In genomic region chr14:84708865-84709264, GRCh38 we compare ENCODE assay signal across 27 cellular contexts.
"Had no signal": no experiment of that assay in that cellular context is flagged by ENCODE, and none has a peak within 500 bp of the region (broad histone marks: within the 10 kb centered on the region; RNA-seq: fewer than 3 reads in every experiment).

No MANE protein-coding gene starts in this region.

- H3K27ac ChIP-seq: hepatocyte, left ventricle myocardium inferior, ovary, sigmoid colon, stomach, testis, tibial artery, upper lobe of right lung had no signal

- H3K4me3 Mint-ChIP-seq: mesothelial cell of epicardium; naive B cell; natural killer cell; nephron progenitor cell; stimulated activated memory B cell treated with anti-CD40 and anti-IgM and Interleukin-4, amounts not matched to agents 10 μg/mL and 1 μg/mL and 100 μg/mL, for 72 hours had no signal

- H3K4me3 ChIP-seq: hepatocyte, left ventricle myocardium inferior, lung, ovary, sigmoid colon, stomach, testis, tibial artery, upper lobe of right lung had no signal

- H3K27me3 Mint-ChIP-seq: naive B cell; progenitor cell of endocrine pancreas; stimulated activated memory B cell treated with anti-CD40 and anti-IgM and Interleukin-4, amounts not matched to agents 10 μg/mL and 1 μg/mL and 100 μg/mL, for 72 hours had no signal

- H3K36me3 Mint-ChIP-seq: mesothelial cell of epicardium; natural killer cell; stimulated activated memory B cell treated with anti-CD40 and anti-IgM and Interleukin-4, amounts not matched to agents 10 μg/mL and 1 μg/mL and 100 μg/mL, for 72 hours had no signal

- FAIRE-seq: small intestine, urothelium cell line had no signal

- ATAC-seq: natural killer cell; right cardiac atrium; stimulated activated memory B cell treated with anti-CD40 and anti-IgM and Interleukin-4, amounts not matched to agents 10 μg/mL and 1 μg/mL and 100 μg/mL, for 72 hours; upper lobe of right lung had no signal

- H3K4me2 ChIP-seq: hepatocyte had no signal

- H3K9me3 Mint-ChIP-seq: nephron progenitor cell had no signal

- H3K4me1 ChIP-seq: left ventricle myocardium inferior, sigmoid colon, stomach, testis, tibial artery, upper lobe of right lung had no signal

- H3K9me3 ChIP-seq: left ventricle myocardium inferior, ovary, sigmoid colon, stomach, testis, tibial artery, upper lobe of right lung had no signal

- DNase-seq: islet precursor cell; left ventricle myocardium inferior; mesendoderm; naive B cell; natural killer cell; nephron progenitor cell; ovary; retina; right cardiac atrium; sigmoid colon; small intestine; stimulated activated CD4-positive, alpha-beta T cell treated with anti-CD3 and anti-CD28 coated beads, Interleukin-1b, Interleukin-23, amount 100 ng/mL, for 48 hours; stimulated activated CD4-positive, alpha-beta T cell treated with anti-CD3 and anti-CD28 coated beads, Interleukin-2, amount 100 ng/mL, for 48 hours; stimulated activated CD4-positive, alpha-beta T cell treated with anti-CD3 and anti-CD28 coated beads, Interleukin-4, amount 100 ng/mL, for 4 hours; stimulated activated CD8-positive, alpha-beta memory T cell treated with anti-CD3 and anti-CD28 coated beads, Interleukin-4, amount 100 ng/mL, for 48 hours; stimulated activated naive CD4-positive, alpha-beta T cell treated with Interleukin-2 at 50 U/mL for 16 hours; stomach; testis; tibial artery; trophoblast cell; upper lobe of right lung had no signal

- H3K27me3 ChIP-seq: hepatocyte, ovary, sigmoid colon, stomach, testis, tibial artery, upper lobe of right lung had no signal

- H3K36me3 ChIP-seq: left ventricle myocardium inferior, ovary, sigmoid colon, stomach, tibial artery, upper lobe of right lung had no signal

- H3K4me1 Mint-ChIP-seq: mesothelial cell of epicardium; naive B cell; natural killer cell; nephron progenitor cell; stimulated activated memory B cell treated with anti-CD40 and anti-IgM and Interleukin-4, amounts not matched to agents 10 μg/mL and 1 μg/mL and 100 μg/mL, for 72 hours had no signal

- H3K27ac Mint-ChIP-seq: mesothelial cell of epicardium; naive B cell; natural killer cell; nephron progenitor cell; progenitor cell of endocrine pancreas; stimulated activated memory B cell treated with anti-CD40 and anti-IgM and Interleukin-4, amounts not matched to agents 10 μg/mL and 1 μg/mL and 100 μg/mL, for 72 hours had no signal
